ENCODE assay signal across 1 cellular context in genomic region chr20:63706027-63706695, GRCh38.
TF ChIP-seq lines count a peak whose summit lies in the region.

No MANE protein-coding gene starts in this region.

TF ChIP-seq in IMR-90, 13 proteins besides CTCF, POLR2A, EP300 and RAD21:
- TF ChIP-seq NFE2L2 (IDR thresholded peaks at IDR 0.05; ENCODE audit: low read depth, low read length) = no peak
- TF ChIP-seq MAFK (IDR thresholded peaks at IDR 0.05; ENCODE audit: low read depth, low read length) = no peak
- no peak for TF ChIP-seq MXI1 (IDR thresholded peaks at IDR 0.05; ENCODE audit: borderline replicate concordance, low read depth, low read length)
- no peak for TF ChIP-seq RCOR1 (IDR thresholded peaks at IDR 0.05; ENCODE audit: insufficient replicate concordance, low read length)
- no peak for TF ChIP-seq BHLHE40 (IDR thresholded peaks at IDR 0.05; ENCODE audit: low read depth, low read length)
